In the genomic region with DNA sequence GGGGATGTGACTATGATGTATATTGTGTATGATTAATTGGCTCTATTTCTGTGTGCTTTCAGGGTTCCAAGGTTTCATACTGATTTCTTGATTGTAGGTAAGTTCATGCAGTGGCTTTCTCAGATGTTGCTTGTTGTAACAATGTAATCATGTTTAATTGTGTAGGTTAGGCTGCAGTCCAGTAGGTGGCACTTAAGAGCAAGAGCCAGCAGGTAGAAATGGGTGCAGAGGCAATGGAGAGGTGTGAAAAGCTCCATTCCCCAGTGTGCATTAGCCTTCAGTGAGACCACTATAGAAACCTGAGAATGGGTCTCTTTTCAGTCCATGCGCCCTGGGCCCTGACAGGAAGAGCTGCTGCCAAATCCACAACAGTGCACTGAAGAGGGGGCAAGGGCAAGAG, we compare ENCODE assay signal across 10 cellular contexts. TPM values are rescaled to one million over a fixed set of nuclear protein-coding genes. Genes with fewer than 3 reads are reported as not detected.
DNase-seq lines count a peak whose midpoint lies in the region; ATAC-seq, FAIRE-seq and TF ChIP-seq lines count a peak whose summit lies in the region.
"Had no signal": no experiment of that assay in that cellular context is flagged by ENCODE, and none has a peak within 500 bp of the region (broad histone marks: within the 10 kb centered on the region; RNA-seq: fewer than 3 reads in every experiment).

No MANE protein-coding gene starts in this region.

- H3K4me3 Mint-ChIP-seq in activated CD8-positive, alpha-beta memory T cell treated with anti-CD3 and anti-CD28 coated beads, Interleukin-2, amount 10 ng/mL, durations not matched to agents 7 days and 5 days, result no peak overlapping the region

- no peak for TF ChIP-seq EP300 in gastroesophageal sphincter (IDR thresholded peaks at IDR 0.05)

- H4K20me1 ChIP-seq in PC-9 (ENCODE audit: insufficient read depth), result no peaks in the 10 kb centered on the region

- CTCF ChIA-PET in HEK293T (lab: Yijun Ruan, JAX) (no interaction called here), PC-9 (lab: Charles Lee) (no interaction called here)
- CTCF ChIA-PET in activated CD8-positive, alpha-beta memory T cell treated with anti-CD3 and anti-CD28 coated beads, Interleukin-2, amount 10 ng/mL, durations not matched to agents 7 days and 5 days (lab: Charles Lee), result no interaction called here

- intact Hi-C loops in PC-9 (cut with micrococcal nuclease; ENCODE audit: unreplicated experiment), result no loop called here
- intact Hi-C loops in kidney (cut with DNase I), result no loop called here

- H3K4me2 ChIP-seq in PC-9, result no peak overlapping the region

- H3K4me1 ChIP-seq in PC-9 (replicated peaks; ENCODE audit: insufficient read depth) (no peaks in the 10 kb centered on the region), kidney (ENCODE audit: control insufficient read depth in 1 of 2, insufficient read depth in 1 of 2, low read depth in 1 of 2, low read length in 2 of 2) (no peaks in the 10 kb centered on the region), gastroesophageal sphincter (no peaks in the 10 kb centered on the region)
- H3K4me1 ChIP-seq: gastrocnemius medialis had no signal

- peak; percentile 62 for TF ChIP-seq CTCF in GM12873 (IDR thresholded peaks at IDR 0.05; ENCODE audit: insufficient read depth, low read depth, low read length, missing control alignments)
- TF ChIP-seq CTCF in PC-9 (conservative IDR thresholded peaks at IDR 0.05), result peak; percentile 81
- TF ChIP-seq CTCF in kidney (IDR thresholded peaks at IDR 0.05; ENCODE audit: borderline replicate concordance, extremely low read depth, insufficient read depth), result peak; percentile 20
- TF ChIP-seq CTCF in gastroesophageal sphincter (IDR thresholded peaks at IDR 0.05), result no peak

- no peak overlapping the region for H3K4me3 ChIP-seq in PC-9
- H3K4me3 ChIP-seq in kidney (ENCODE audit: low read length in 2 of 2), result no peak overlapping the region
- H3K4me3 ChIP-seq in gastroesophageal sphincter, result no peak overlapping the region
- H3K4me3 ChIP-seq: gastrocnemius medialis had no signal

- H3K27ac Mint-ChIP-seq in activated CD8-positive, alpha-beta memory T cell treated with anti-CD3 and anti-CD28 coated beads, Interleukin-2, amount 10 ng/mL, durations not matched to agents 7 days and 5 days, result no peak overlapping the region

- H3K9ac ChIP-seq in kidney (ENCODE audit: low read length in 2 of 2), result no peak overlapping the region

- ATAC-seq in activated CD8-positive, alpha-beta memory T cell treated with anti-CD3 and anti-CD28 coated beads, Interleukin-2, amount 10 ng/mL, durations not matched to agents 7 days and 5 days, result no peak
- no peak for ATAC-seq in gastroesophageal sphincter
- ATAC-seq: gastrocnemius medialis had no signal

- H3K79me2 ChIP-seq in PC-9 (ENCODE audit: low read depth), result no peaks in the 10 kb centered on the region

- WGBS in gastroesophageal sphincter (ENCODE audit: low coverage in 1 of 2), 2 donors, result 67% methylated on average over 1 of the region's 1 CpG; no CpG with 5 or more reads in 1 of the 2 donors

- no peak for TF ChIP-seq POLR2A in gastroesophageal sphincter (IDR thresholded peaks at IDR 0.05)

- no peaks in the 10 kb centered on the region for H3K4me1 Mint-ChIP-seq in activated CD8-positive, alpha-beta memory T cell treated with anti-CD3 and anti-CD28 coated beads, Interleukin-2, amount 10 ng/mL, durations not matched to agents 7 days and 5 days

- no peak for FAIRE-seq in kidney (lab: Jason Lieb, UNC)

- no TSS peak for BruUV-seq in PC-9 (replicated peaks; lab: Mats Ljungman, UMichigan)

- H3K9me3 Mint-ChIP-seq in activated CD8-positive, alpha-beta memory T cell treated with anti-CD3 and anti-CD28 coated beads, Interleukin-2, amount 10 ng/mL, durations not matched to agents 7 days and 5 days (ENCODE audit: low read depth), result peaks cover 3% of the 10 kb centered on the region

- no peak overlapping the region for H2AFZ ChIP-seq in PC-9

- H3K36me3 Mint-ChIP-seq in activated CD8-positive, alpha-beta memory T cell treated with anti-CD3 and anti-CD28 coated beads, Interleukin-2, amount 10 ng/mL, durations not matched to agents 7 days and 5 days, result no peaks in the 10 kb centered on the region

- no peaks in the 10 kb centered on the region for H3F3A ChIP-seq in PC-9 (ENCODE audit: insufficient read depth, low read depth)

- H3K27me3 Mint-ChIP-seq in activated CD8-positive, alpha-beta memory T cell treated with anti-CD3 and anti-CD28 coated beads, Interleukin-2, amount 10 ng/mL, durations not matched to agents 7 days and 5 days, result no peaks in the 10 kb centered on the region

- H3K27me3 ChIP-seq in PC-9 (ENCODE audit: insufficient read depth, low read depth) (no peaks in the 10 kb centered on the region), gastroesophageal sphincter (no peaks in the 10 kb centered on the region)
- H3K27me3 ChIP-seq: gastrocnemius medialis had no signal

- H3K27ac ChIP-seq in PC-9 (no peak overlapping the region), kidney (ENCODE audit: low read depth in 2 of 2, low read length in 2 of 2) (no peak overlapping the region), gastroesophageal sphincter (no peak overlapping the region)
- H3K27ac ChIP-seq: gastrocnemius medialis had no signal

- no peaks in the 10 kb centered on the region for H3K9me2 ChIP-seq in PC-9 (ENCODE audit: insufficient read depth)

- no peaks in the 10 kb centered on the region for H3K36me3 ChIP-seq in PC-9 (ENCODE audit: low read depth)
- H3K36me3 ChIP-seq in kidney (ENCODE audit: control insufficient read depth in 1 of 2, insufficient read depth in 2 of 2, low read length in 2 of 2), result no peaks in the 10 kb centered on the region
- no peaks in the 10 kb centered on the region for H3K36me3 ChIP-seq in gastroesophageal sphincter
- H3K36me3 ChIP-seq: gastrocnemius medialis had no signal

- DNase-seq in HEK293T (ENCODE audit: extremely low spot score) (peak; percentile 17), PC-9 (no peak), kidney (no peak), T-helper 9 cell (no peak)
- DNase-seq in activated CD8-positive, alpha-beta memory T cell treated with anti-CD3 and anti-CD28 coated beads, Interleukin-2, amount 10 ng/mL, durations not matched to agents 7 days and 5 days, result no peak
- DNase-seq: activated CD4-positive, CD25-positive, alpha-beta regulatory T cell treated with anti-CD3 and anti-CD28 coated beads, Interleukin-2, amount 50 U/mL, for 72 hours; cerebellar nuclear complex; gastrocnemius medialis had no signal

- POLR2A ChIA-PET in HEK293T (lab: Yijun Ruan, JAX), result no interaction called here
- POLR2A ChIA-PET in PC-9 (lab: Charles Lee; ENCODE audit: unreplicated experiment), result no interaction called here

- H3K9me3 ChIP-seq in PC-9 (ENCODE audit: insufficient read depth, low read depth) (no peaks in the 10 kb centered on the region), kidney (ENCODE audit: control insufficient read depth in 1 of 2, low read length in 2 of 2) (no peaks in the 10 kb centered on the region), gastroesophageal sphincter (no peaks in the 10 kb centered on the region)
- H3K9me3 ChIP-seq: gastrocnemius medialis had no signal

TF ChIP-seq in HEK293T, 16 proteins besides CTCF, POLR2A, EP300 and RAD21:
- TF ChIP-seq TARDBP (IDR thresholded peaks at IDR 0.05) (no peak), FOXK2 (IDR thresholded peaks at IDR 0.05) (no peak), CTBP1 (IDR thresholded peaks at IDR 0.05; ENCODE audit: borderline replicate concordance) (no peak), LEF1 (IDR thresholded peaks at IDR 0.05; ENCODE audit: borderline replicate concordance) (no peak), SP1 (IDR thresholded peaks at IDR 0.05) (no peak), ELF4 (IDR thresholded peaks at IDR 0.05) (no peak), SUZ12 (IDR thresholded peaks at IDR 0.05) (no peak), ARNT (IDR thresholded peaks at IDR 0.05) (no peak), BHLHE40 (IDR thresholded peaks at IDR 0.05; ENCODE audit: borderline replicate concordance) (no peak), FOXM1 (IDR thresholded peaks at IDR 0.05; ENCODE audit: borderline replicate concordance) (no peak), PKNOX1 (IDR thresholded peaks at IDR 0.05) (no peak)

RNA-seq across cellular contexts. Expression of gene DCAF12L2, which starts 28.2 kb away (rescaled TPM):
- total RNA-seq in PC-9 (2021) (not detected in 2 replicates), kidney (0.41 TPM), gastroesophageal sphincter (1 to 10 TPM in 2 of 4 donors, under 1 TPM in 2; 0.17 to 1.8 (median 0.88) TPM)
- polyA plus RNA-seq in kidney (ENCODE audit: insufficient read depth, low read depth, low replicate concordance), result 0.28 TPM
- not detected for total RNA-seq in activated CD8-positive, alpha-beta memory T cell treated with anti-CD3 and anti-CD28 coated beads, Interleukin-2, amount 10 ng/mL, durations not matched to agents 7 days and 5 days
- total RNA-seq: gastrocnemius medialis had no signal

Comparison
In these comparisons a context has a peak if more than half of its experiments do, and no peak if none do; other contexts are left out.
1. CTCF ChIP-seq: peak in GM12873 (single experiment), PC-9 (single experiment) and kidney (single experiment); none in gastroesophageal sphincter (0 of 4).